ENCODE assay signal across 1 cellular context in the genomic region with DNA sequence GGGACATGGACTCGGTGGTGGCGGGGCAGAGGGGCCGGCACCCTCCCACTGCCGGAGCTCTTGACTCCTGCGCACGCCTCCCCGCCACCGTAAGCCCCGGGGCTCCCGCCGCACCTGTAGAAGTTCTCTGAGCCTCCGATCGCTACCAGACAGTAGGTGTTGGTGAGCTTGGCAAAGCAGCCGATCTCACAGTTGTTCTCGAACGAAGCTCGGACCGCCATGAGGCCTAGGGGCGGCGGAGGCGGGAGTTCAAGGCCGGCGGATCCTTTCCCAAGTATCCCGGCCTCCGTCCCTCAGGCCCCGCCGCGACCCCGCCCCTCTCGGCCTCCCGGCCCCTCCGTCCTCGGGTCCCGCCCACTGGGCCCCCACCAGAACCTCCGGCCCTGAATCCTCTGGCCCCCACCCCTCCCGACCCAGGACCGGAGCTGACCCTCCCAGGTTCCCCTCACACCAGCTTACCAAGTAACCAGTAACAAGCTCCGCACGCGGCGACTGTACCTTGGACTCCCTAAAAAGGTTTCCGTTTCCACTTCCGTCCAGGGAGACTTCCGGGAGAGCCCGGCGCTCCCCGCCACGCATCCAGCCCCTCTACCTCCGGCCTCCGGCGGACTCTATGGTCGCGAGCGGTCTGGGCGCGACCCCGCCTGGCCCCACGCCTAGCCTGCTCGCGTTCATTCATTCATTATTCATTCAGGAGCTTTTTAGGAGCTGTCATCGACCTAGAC.
TF ChIP-seq lines count a peak whose summit lies in the region.

Gene EIF6, minus strand, starts transcription at position 506 of the 725 bp plus-strand sequence. Its CDS starts 285 bp downstream, at position 221.

TF ChIP-seq in WTC11, 78 proteins besides CTCF, POLR2A, EP300 and RAD21 (continued from another document):
- TF ChIP-seq AR (CRISPR knock-in tag; IDR thresholded peaks at IDR 0.05) (no peak), JUN (CRISPR knock-in tag; IDR thresholded peaks at IDR 0.05) (no peak), ETV6 (CRISPR knock-in tag; IDR thresholded peaks at IDR 0.05) (peak; percentile 47; the same call in 1 of the 2 replicates), JAZF1 (CRISPR knock-in tag; IDR thresholded peaks at IDR 0.05) (no peak), GABPB1 (CRISPR knock-in tag; IDR thresholded peaks at IDR 0.05) (peak; percentile 45; the same call in 1 of the 2 replicates), SOX15 (CRISPR knock-in tag; IDR thresholded peaks at IDR 0.05) (no peak), ZBTB21 (CRISPR knock-in tag; IDR thresholded peaks at IDR 0.05; ENCODE audit: borderline replicate concordance) (no peak), NR1H2 (CRISPR knock-in tag; IDR thresholded peaks at IDR 0.05) (no peak), MLX (CRISPR knock-in tag; IDR thresholded peaks at IDR 0.05) (no peak)
- TF ChIP-seq, protein P1, sequence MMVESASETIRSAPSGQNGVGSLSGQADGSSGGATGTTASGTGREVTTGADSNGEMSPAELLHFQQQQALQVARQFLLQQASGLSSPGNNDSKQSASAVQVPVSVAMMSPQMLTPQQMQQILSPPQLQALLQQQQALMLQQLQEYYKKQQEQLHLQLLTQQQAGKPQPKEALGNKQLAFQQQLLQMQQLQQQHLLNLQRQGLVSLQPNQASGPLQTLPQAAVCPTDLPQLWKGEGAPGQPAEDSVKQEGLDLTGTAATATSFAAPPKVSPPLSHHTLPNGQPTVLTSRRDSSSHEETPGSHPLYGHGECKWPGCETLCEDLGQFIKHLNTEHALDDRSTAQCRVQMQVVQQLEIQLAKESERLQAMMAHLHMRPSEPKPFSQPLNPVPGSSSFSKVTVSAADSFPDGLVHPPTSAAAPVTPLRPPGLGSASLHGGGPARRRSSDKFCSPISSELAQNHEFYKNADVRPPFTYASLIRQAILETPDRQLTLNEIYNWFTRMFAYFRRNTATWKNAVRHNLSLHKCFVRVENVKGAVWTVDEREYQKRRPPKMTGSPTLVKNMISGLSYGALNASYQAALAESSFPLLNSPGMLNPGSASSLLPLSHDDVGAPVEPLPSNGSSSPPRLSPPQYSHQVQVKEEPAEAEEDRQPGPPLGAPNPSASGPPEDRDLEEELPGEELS (CRISPR knock-in tag; IDR thresholded peaks at IDR 0.05): peak; percentile 60; the same call in 1 of the 2 replicates
- TF ChIP-seq, protein P2, sequence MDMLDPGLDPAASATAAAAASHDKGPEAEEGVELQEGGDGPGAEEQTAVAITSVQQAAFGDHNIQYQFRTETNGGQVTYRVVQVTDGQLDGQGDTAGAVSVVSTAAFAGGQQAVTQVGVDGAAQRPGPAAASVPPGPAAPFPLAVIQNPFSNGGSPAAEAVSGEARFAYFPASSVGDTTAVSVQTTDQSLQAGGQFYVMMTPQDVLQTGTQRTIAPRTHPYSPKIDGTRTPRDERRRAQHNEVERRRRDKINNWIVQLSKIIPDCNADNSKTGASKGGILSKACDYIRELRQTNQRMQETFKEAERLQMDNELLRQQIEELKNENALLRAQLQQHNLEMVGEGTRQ (CRISPR knock-in tag; IDR thresholded peaks at IDR 0.05): no peak
- TF ChIP-seq, protein P3, sequence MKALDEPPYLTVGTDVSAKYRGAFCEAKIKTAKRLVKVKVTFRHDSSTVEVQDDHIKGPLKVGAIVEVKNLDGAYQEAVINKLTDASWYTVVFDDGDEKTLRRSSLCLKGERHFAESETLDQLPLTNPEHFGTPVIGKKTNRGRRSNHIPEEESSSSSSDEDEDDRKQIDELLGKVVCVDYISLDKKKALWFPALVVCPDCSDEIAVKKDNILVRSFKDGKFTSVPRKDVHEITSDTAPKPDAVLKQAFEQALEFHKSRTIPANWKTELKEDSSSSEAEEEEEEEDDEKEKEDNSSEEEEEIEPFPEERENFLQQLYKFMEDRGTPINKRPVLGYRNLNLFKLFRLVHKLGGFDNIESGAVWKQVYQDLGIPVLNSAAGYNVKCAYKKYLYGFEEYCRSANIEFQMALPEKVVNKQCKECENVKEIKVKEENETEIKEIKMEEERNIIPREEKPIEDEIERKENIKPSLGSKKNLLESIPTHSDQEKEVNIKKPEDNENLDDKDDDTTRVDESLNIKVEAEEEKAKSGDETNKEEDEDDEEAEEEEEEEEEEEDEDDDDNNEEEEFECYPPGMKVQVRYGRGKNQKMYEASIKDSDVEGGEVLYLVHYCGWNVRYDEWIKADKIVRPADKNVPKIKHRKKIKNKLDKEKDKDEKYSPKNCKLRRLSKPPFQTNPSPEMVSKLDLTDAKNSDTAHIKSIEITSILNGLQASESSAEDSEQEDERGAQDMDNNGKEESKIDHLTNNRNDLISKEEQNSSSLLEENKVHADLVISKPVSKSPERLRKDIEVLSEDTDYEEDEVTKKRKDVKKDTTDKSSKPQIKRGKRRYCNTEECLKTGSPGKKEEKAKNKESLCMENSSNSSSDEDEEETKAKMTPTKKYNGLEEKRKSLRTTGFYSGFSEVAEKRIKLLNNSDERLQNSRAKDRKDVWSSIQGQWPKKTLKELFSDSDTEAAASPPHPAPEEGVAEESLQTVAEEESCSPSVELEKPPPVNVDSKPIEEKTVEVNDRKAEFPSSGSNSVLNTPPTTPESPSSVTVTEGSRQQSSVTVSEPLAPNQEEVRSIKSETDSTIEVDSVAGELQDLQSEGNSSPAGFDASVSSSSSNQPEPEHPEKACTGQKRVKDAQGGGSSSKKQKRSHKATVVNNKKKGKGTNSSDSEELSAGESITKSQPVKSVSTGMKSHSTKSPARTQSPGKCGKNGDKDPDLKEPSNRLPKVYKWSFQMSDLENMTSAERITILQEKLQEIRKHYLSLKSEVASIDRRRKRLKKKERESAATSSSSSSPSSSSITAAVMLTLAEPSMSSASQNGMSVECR (CRISPR knock-in tag; IDR thresholded peaks at IDR 0.05; ENCODE audit: borderline replicate concordance): no peak
- TF ChIP-seq, protein P4, sequence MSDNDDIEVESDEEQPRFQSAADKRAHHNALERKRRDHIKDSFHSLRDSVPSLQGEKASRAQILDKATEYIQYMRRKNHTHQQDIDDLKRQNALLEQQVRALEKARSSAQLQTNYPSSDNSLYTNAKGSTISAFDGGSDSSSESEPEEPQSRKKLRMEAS (CRISPR knock-in tag; IDR thresholded peaks at IDR 0.05): peak; percentile 64
